In the genomic region with DNA sequence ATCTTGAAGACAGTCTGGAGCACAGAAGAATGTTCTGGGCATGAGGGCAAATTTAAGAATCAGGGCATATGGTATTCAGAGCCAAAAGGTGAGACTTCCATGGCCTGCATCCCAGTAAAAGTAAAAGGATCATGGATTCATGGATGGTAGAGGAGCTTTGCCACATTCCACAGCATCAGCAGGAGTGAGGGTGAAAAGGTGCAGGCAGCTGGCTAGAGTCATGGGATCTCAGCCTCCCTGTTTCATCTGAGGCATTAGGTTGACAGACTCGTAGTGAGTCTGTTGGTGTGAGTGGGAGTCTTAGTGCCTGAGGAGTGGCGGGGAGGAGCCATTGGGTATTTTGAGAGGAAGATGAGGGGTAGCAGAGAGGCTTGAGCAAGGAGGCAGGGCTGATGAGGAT, we compare ENCODE assay signal across 7 cellular contexts.
"Had no signal": no experiment of that assay in that cellular context is flagged by ENCODE, and none has a peak within 500 bp of the region (broad histone marks: within the 10 kb centered on the region; RNA-seq: fewer than 3 reads in every experiment).

No MANE protein-coding gene starts in this region.

- FAIRE-seq: H1, H54 had no signal

- H3K4me3 ChIP-seq: GM23338 had no signal

- H3K27ac ChIP-seq: HL-60 had no signal

- DNase-seq: H9, HCEC 1CT, KBM-7 had no signal
